ENCODE assay signal across 10 cellular contexts in the genomic region with DNA sequence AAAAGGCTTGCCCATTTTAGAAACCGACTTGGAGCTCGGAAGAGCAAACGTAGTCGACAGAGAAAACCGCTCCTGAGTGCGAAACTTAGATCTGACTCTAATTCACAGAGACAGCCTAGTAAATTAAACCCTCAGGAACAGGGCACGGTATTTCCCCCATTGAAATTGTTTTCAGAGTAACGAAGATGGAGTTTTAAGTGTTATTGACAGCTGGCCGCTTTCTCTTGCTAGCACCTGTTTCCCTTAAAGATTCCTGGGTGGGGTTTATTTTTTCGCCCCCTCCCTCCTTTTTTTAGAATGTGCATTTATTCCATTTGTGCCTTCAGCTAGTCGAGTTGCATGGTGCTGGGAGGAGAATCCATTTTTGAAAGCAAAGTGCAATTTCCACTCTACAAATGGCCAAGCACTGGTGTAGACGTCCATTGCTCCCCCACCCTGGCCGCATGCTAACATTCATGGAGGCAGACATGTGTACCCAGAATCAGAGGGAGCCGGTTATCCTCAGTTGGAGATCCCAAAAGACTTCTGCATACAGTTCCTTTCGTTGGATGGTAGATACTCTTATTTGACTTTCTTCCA.
DNase-seq lines count a peak whose midpoint lies in the region; ATAC-seq, FAIRE-seq and TF ChIP-seq lines count a peak whose summit lies in the region.
"Had no signal": no experiment of that assay in that cellular context is flagged by ENCODE, and none has a peak within 500 bp of the region (broad histone marks: within the 10 kb centered on the region; RNA-seq: fewer than 3 reads in every experiment).

No MANE protein-coding gene starts in this region.

- no peaks in the 10 kb centered on the region for H3F3A ChIP-seq in neural progenitor cell (ENCODE audit: low read depth)

- no peak for TF ChIP-seq CTCF in neural progenitor cell (IDR thresholded peaks at IDR 0.05)
- no peak for TF ChIP-seq CTCF in gastroesophageal sphincter (IDR thresholded peaks at IDR 0.05)

- peak overlapping the region; percentile 91 for H3K4me2 ChIP-seq in neural progenitor cell

- TF ChIP-seq POLR2A in gastroesophageal sphincter (IDR thresholded peaks at IDR 0.05): no peak
- no peak for TF ChIP-seq POLR2A in GM12892 (IDR thresholded peaks at IDR 0.05; ENCODE audit: low read depth, low read length)

- peaks cover 2% of the 10 kb centered on the region for H3K9me3 Mint-ChIP-seq in neural progenitor cell

- no peak for TF ChIP-seq EP300 in gastroesophageal sphincter (IDR thresholded peaks at IDR 0.05)

- H3K79me2 ChIP-seq in neural progenitor cell (ENCODE audit: low read depth): no peaks in the 10 kb centered on the region

- H3K9ac ChIP-seq in neural progenitor cell: no peak overlapping the region

- H3K4me3 ChIP-seq in ectodermal cell (ENCODE audit: insufficient read depth, low read depth, low read length): peak overlapping the region; percentile 60
- peak overlapping the region; percentile 66 for H3K4me3 ChIP-seq in neural progenitor cell
- H3K4me3 ChIP-seq in gastroesophageal sphincter: peak overlapping the region in 1 of 2 donors; percentile 55

- H3K27me3 Mint-ChIP-seq in neural progenitor cell (ENCODE audit: insufficient read depth, low read depth): peaks cover 13% of the 10 kb centered on the region

- 10 to 16% methylated on average over 15 of the region's 15 CpGs for WGBS in ectodermal cell, 2 experiments
- WGBS in gastroesophageal sphincter (ENCODE audit: low coverage in 1 of 2), 2 donors: 17 to 37% methylated on average over 8 to 15 of the region's 15 CpGs

- no peaks in the 10 kb centered on the region for H4K20me1 ChIP-seq in neural progenitor cell (ENCODE audit: low read depth)

- no peaks in the 10 kb centered on the region for H3K9me3 ChIP-seq in ectodermal cell (ENCODE audit: control insufficient read depth, low read length)
- H3K9me3 ChIP-seq in neural progenitor cell (ENCODE audit: low read depth): no peaks in the 10 kb centered on the region
- H3K9me3 ChIP-seq in gastroesophageal sphincter: no peaks in the 10 kb centered on the region

- H3K27ac Mint-ChIP-seq in neural progenitor cell: peak overlapping the region; percentile 92

- H3K27ac ChIP-seq in ectodermal cell (ENCODE audit: insufficient read depth, low read depth, low read length, poor library complexity, severe bottlenecking) (no peak overlapping the region), neural progenitor cell (no peak overlapping the region), gastroesophageal sphincter (no peak overlapping the region)

- H3K4me3 Mint-ChIP-seq in neural progenitor cell: peak overlapping the region; percentile 94

- ATAC-seq in gastroesophageal sphincter: no peak
- no peak for ATAC-seq in GM18858 (IDR thresholded peaks at IDR 0.05; ENCODE audit: unreplicated experiment)

- FAIRE-seq in GM12892 (lab: Jason Lieb, UNC): no peak

- peak overlapping the region; percentile 96 for H2AFZ ChIP-seq in neural progenitor cell (replicated peaks)

- no peaks in the 10 kb centered on the region for H3K36me3 ChIP-seq in ectodermal cell (ENCODE audit: control insufficient read depth, insufficient read depth, low read length)
- no peaks in the 10 kb centered on the region for H3K36me3 ChIP-seq in neural progenitor cell
- H3K36me3 ChIP-seq in gastroesophageal sphincter: no peaks in the 10 kb centered on the region

- no peaks in the 10 kb centered on the region for H3K4me1 ChIP-seq in ectodermal cell (ENCODE audit: control insufficient read depth, insufficient read depth, low read length)
- peaks cover 4% of the 10 kb centered on the region for H3K4me1 ChIP-seq in neural progenitor cell
- H3K4me1 ChIP-seq in gastroesophageal sphincter: peaks cover 0 to 20% (median 7%) of the 10 kb centered on the region in 3 donors

- H3K4me1 Mint-ChIP-seq in neural progenitor cell: peaks cover 11% of the 10 kb centered on the region

- DNase-seq in DMS79 (lab: John Stamatoyannopoulos, UW): peak; percentile 28
- DNase-seq in NCI-H1694 (lab: John Stamatoyannopoulos, UW): peak; percentile 23
- DNase-seq in neural progenitor cell (ENCODE audit: low spot score): no peak
- DNase-seq in activated effector memory CD4-positive, alpha-beta T cell treated with anti-CD3 and anti-CD28 coated beads, Interleukin-2, amount 50 U/mL, for 16 hours: no peak
- DNase-seq in GM12892 (ENCODE audit: insufficient read length): no peak
- DNase-seq: activated naive CD4-positive, alpha-beta T cell treated with Interleukin-2 at 50 U/mL for 16 hours; stimulated activated naive CD4-positive, alpha-beta T cell had no signal

- peaks cover 63% of the 10 kb centered on the region for H3K27me3 ChIP-seq in ectodermal cell (ENCODE audit: control insufficient read depth, insufficient read depth, low read length, poor library complexity, severe bottlenecking)
- peaks cover 69% of the 10 kb centered on the region for H3K27me3 ChIP-seq in neural progenitor cell
- peaks cover 52% of the 10 kb centered on the region for H3K27me3 ChIP-seq in gastroesophageal sphincter

- H3K36me3 Mint-ChIP-seq in neural progenitor cell: no peaks in the 10 kb centered on the region

Comparison
In these comparisons a context has a peak if more than half of its experiments do, and no peak if none do; other contexts are left out.
1. DNase-seq: peak in DMS79 (single experiment) and NCI-H1694 (single experiment); none in neural progenitor cell (single experiment), activated effector memory CD4-positive, alpha-beta T cell treated with anti-CD3 and anti-CD28 coated beads, Interleukin-2, amount 50 U/mL, for 16 hours (single experiment) and GM12892 (single experiment).